ENCODE assay signal across 12 cellular contexts in the genomic region with DNA sequence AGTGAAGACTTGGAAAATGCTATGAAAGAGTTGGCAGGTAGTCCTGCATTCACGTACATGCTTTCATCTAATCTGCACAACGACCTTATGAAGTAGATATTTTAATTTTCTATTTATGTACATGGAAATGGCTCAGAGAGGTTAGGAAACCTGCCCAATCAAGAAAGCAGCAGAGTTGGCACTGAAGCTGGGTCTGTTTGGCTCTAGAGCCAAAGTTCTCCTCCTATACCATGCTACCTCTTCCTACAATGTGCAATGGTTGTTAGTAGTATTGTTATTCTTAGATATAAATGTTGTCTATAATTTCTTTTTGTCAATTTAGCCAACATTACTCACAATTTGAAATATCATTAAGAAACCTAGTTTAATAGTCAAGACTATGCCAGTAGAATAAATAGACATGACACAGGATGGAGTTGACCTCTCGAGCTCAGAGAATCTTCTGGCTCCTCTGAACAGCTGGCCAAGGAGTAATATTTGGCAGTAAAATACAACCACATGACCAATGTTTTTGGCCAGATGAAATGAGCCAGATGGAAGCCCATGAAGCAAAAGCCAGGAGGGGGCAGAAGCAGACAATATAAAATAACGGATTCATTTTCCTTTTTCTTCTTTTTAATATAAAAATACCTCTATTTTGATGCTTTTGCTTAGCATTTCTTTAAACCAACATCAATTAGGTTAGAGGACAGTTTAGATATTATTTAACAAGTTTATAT.
DNase-seq lines count a peak whose midpoint lies in the region; ATAC-seq and TF ChIP-seq lines count a peak whose summit lies in the region.
"Had no signal": no experiment of that assay in that cellular context is flagged by ENCODE, and none has a peak within 500 bp of the region (broad histone marks: within the 10 kb centered on the region; RNA-seq: fewer than 3 reads in every experiment).

No MANE protein-coding gene starts in this region.

- H3K36me3 ChIP-seq in sigmoid colon = no peaks in the 10 kb centered on the region
- H3K36me3 ChIP-seq in OCI-LY7 (ENCODE audit: insufficient read depth, low read length) = no peaks in the 10 kb centered on the region
- H3K36me3 ChIP-seq: BLaER1 had no signal

- no peaks in the 10 kb centered on the region for H3K4me1 Mint-ChIP-seq in activated CD4-positive, alpha-beta T cell treated with anti-CD3 and anti-CD28 coated beads for 36 hours

- H3K27me3 Mint-ChIP-seq in activated CD4-positive, alpha-beta T cell treated with anti-CD3 and anti-CD28 coated beads for 36 hours = peaks cover 6% of the 10 kb centered on the region

- TF ChIP-seq CTCF in sigmoid colon (IDR thresholded peaks at IDR 0.05) = peak in 2 of 4 experiments; percentile 13 to 32
- TF ChIP-seq CTCF in OCI-LY7 (conservative IDR thresholded peaks at IDR 0.05; ENCODE audit: low read length) = no peak

- peak in 2 of 4 donors; percentile 23 to 77 for TF ChIP-seq EP300 in sigmoid colon (IDR thresholded peaks at IDR 0.05)

- H4K20me1 ChIP-seq in OCI-LY7 (ENCODE audit: insufficient read depth, low read length) = no peaks in the 10 kb centered on the region
- H4K20me1 ChIP-seq: BLaER1 had no signal

- H3K27ac Mint-ChIP-seq in activated CD4-positive, alpha-beta T cell treated with anti-CD3 and anti-CD28 coated beads for 36 hours = no peak overlapping the region
- H3K27ac Mint-ChIP-seq: type B pancreatic cell had no signal

- H3K9me3 ChIP-seq in right cardiac atrium (ENCODE audit: control insufficient read depth, low read length) = no peaks in the 10 kb centered on the region
- H3K9me3 ChIP-seq in sigmoid colon = no peaks in the 10 kb centered on the region
- H3K9me3 ChIP-seq in OCI-LY7 (ENCODE audit: low read length) = no peaks in the 10 kb centered on the region
- H3K9me3 ChIP-seq: BLaER1 had no signal

- H3K27ac ChIP-seq in right cardiac atrium (ENCODE audit: low read length) (no peak overlapping the region), sigmoid colon (peak overlapping the region; percentile 63 to 86 (median 75)), OCI-LY7 (ENCODE audit: low read depth, low read length, poor library complexity, severe bottlenecking) (no peak overlapping the region)
- H3K27ac ChIP-seq: BLaER1 had no signal

- no peaks in the 10 kb centered on the region for H3K36me3 Mint-ChIP-seq in activated CD4-positive, alpha-beta T cell treated with anti-CD3 and anti-CD28 coated beads for 36 hours (ENCODE audit: low read depth)
- H3K36me3 Mint-ChIP-seq: type B pancreatic cell had no signal

- no peak overlapping the region for H3K4me2 ChIP-seq in OCI-LY7 (ENCODE audit: low read length)
- H3K4me2 ChIP-seq: BLaER1 had no signal

- TF ChIP-seq POLR2A in sigmoid colon (IDR thresholded peaks at IDR 0.05) = no peak

- no peaks in the 10 kb centered on the region for H3K79me2 ChIP-seq in OCI-LY7 (ENCODE audit: insufficient read depth, low read depth, low read length)

- no peaks in the 10 kb centered on the region for H3K27me3 ChIP-seq in right cardiac atrium (ENCODE audit: control insufficient read depth, insufficient read depth)
- H3K27me3 ChIP-seq in sigmoid colon = no peaks in the 10 kb centered on the region
- H3K27me3 ChIP-seq: BLaER1 had no signal

- intact Hi-C loops in right cardiac atrium (cut with DNase I) = loop anchor here in 1 of 4 donors (10.0 kb wide), 1 partner anchor 66 kb away; no protein-coding TSS in a partner anchor
- intact Hi-C loops in sigmoid colon (cut with DNase I) = no loop called here
- intact Hi-C loops in activated CD4-positive, alpha-beta T cell treated with anti-CD3 and anti-CD28 coated beads for 36 hours (cut with DNase I, micrococcal nuclease) = no loop called here
- intact Hi-C loops in OCI-LY7 (cut with micrococcal nuclease; ENCODE audit: unreplicated experiment) = no loop called here

- POLR2A ChIA-PET in activated CD4-positive, alpha-beta T cell treated with anti-CD3 and anti-CD28 coated beads for 36 hours (lab: Charles Lee) = no interaction called here
- POLR2A ChIA-PET in OCI-LY7 (lab: Charles Lee) = no interaction called here

- H3K4me3 ChIP-seq in right cardiac atrium (ENCODE audit: low read length) (no peak overlapping the region), sigmoid colon (peak overlapping the region in 2 of 4 donors; percentile 8 to 12), OCI-LY7 (ENCODE audit: low read depth, low read length, poor library complexity, severe bottlenecking) (no peak overlapping the region)
- H3K4me3 ChIP-seq: BLaER1 had no signal

- H3K4me1 ChIP-seq in right cardiac atrium (ENCODE audit: control insufficient read depth, insufficient read depth, low read length) (peaks cover 5% of the 10 kb centered on the region), sigmoid colon (peaks cover 0 to 98% (median 64%) of the 10 kb centered on the region in 4 donors), OCI-LY7 (ENCODE audit: insufficient read depth, low read length, poor library complexity, severe bottlenecking) (no peaks in the 10 kb centered on the region)
- H3K4me1 ChIP-seq: BLaER1 had no signal

- CTCF ChIA-PET in activated CD4-positive, alpha-beta T cell treated with anti-CD3 and anti-CD28 coated beads for 36 hours (lab: Charles Lee) = interaction anchor here (0.6 to 1.8 kb wide), 5 partner anchors 14 to 155 kb away, joined by 3 to 7 read pairs (median 3); no protein-coding TSS in a partner anchor
- CTCF ChIA-PET in OCI-LY7 (lab: Charles Lee; ENCODE audit: unreplicated experiment) = interaction anchor here (0.7 kb wide), 1 partner anchor 878 kb away, joined by 3 read pairs; no protein-coding TSS in a partner anchor

- H3K9me2 ChIP-seq in OCI-LY7 (ENCODE audit: insufficient read depth, low read length) = no peaks in the 10 kb centered on the region; the same call in 1 of the 2 replicates

- H3K9me3 Mint-ChIP-seq in activated CD4-positive, alpha-beta T cell treated with anti-CD3 and anti-CD28 coated beads for 36 hours (ENCODE audit: low read depth) = no peaks in the 10 kb centered on the region
- H3K9me3 Mint-ChIP-seq: type B pancreatic cell had no signal

- DNase-seq in LHCN-M2 (ENCODE audit: low read depth) (peak; percentile 69), cerebellum (ENCODE audit: low spot score) (peak; percentile 27), right cardiac atrium (peak in 1 of 3 donors; percentile 39), sigmoid colon (peak; percentile 75), OCI-LY7 (ENCODE audit: low spot score) (no peak), KG1 (lab: John Stamatoyannopoulos, UW) (no peak), DMS114 treated with DMSO at 0.1 percent for 48 hours (lab: John Stamatoyannopoulos, UW; ENCODE audit: unreplicated experiment) (no peak)
- no peak for DNase-seq in activated CD4-positive, alpha-beta T cell treated with anti-CD3 and anti-CD28 coated beads for 36 hours
- DNase-seq: kidney glomerular epithelial cell, NCI-H187 had no signal

- H3K4me3 Mint-ChIP-seq in activated CD4-positive, alpha-beta T cell treated with anti-CD3 and anti-CD28 coated beads for 36 hours = no peak overlapping the region
- H3K4me3 Mint-ChIP-seq: type B pancreatic cell had no signal

- no TSS peak for BruUV-seq in OCI-LY7 (replicated peaks; lab: Mats Ljungman, UMichigan)

- 27% methylated on average over 4 of the region's 4 CpGs for WGBS in right cardiac atrium
- WGBS in sigmoid colon, 2 donors = 59 to 62% methylated on average over 4 of the region's 4 CpGs

- no peak overlapping the region for H2AFZ ChIP-seq in OCI-LY7 (ENCODE audit: low read length)

- ATAC-seq in right cardiac atrium = peak; percentile 89 to 91
- no peak for ATAC-seq in activated CD4-positive, alpha-beta T cell treated with anti-CD3 and anti-CD28 coated beads for 36 hours

Comparison
In these comparisons a context has a peak if more than half of its experiments do, and no peak if none do; other contexts are left out.
1. DNase-seq: peak in LHCN-M2 (single experiment), cerebellum (single experiment) and sigmoid colon (single experiment); none in activated CD4-positive, alpha-beta T cell treated with anti-CD3 and anti-CD28 coated beads for 36 hours (single experiment), OCI-LY7 (single experiment), KG1 (single experiment) and DMS114 treated with DMSO at 0.1 percent for 48 hours (single experiment).
2. H3K27ac ChIP-seq: peak in sigmoid colon (4 of 4); none in right cardiac atrium (single experiment) and OCI-LY7 (single experiment).